Comparison of ENCODE assay signal across 18 cellular contexts in genomic region chr2:46974659-46975058, GRCh38.
"Had no signal": no experiment of that assay in that cellular context is flagged by ENCODE, and none has a peak within 500 bp of the region (broad histone marks: within the 10 kb centered on the region; RNA-seq: fewer than 3 reads in every experiment).

No MANE protein-coding gene starts in this region.

- H3K9me3 Mint-ChIP-seq: activated T-helper 2 cell treated with anti-CD3 and anti-CD28 coated beads, Interferon-gamma antibody, Interleukin-2, Interleukin-4, amounts not matched to agents 10 μg/mL and 5 μg/mL and 100 μg/mL, durations not matched to agents 14 hours and 24 hours and 36 hours; central memory CD8-positive, alpha-beta T cell; nephron progenitor cell; type B pancreatic cell had no signal

- H3K27me3 ChIP-seq: brain microvascular endothelial cell, testis had no signal

- DNase-seq: activated CD4-positive, alpha-beta T cell treated with anti-CD3 and anti-CD28 coated beads for 1 hour; activated CD4-positive, alpha-beta T cell treated with anti-CD3 and anti-CD28 coated beads, Interleukin-2, amount 50 U/mL, for 48 hours; activated naive CD4-positive, alpha-beta T cell treated with Interleukin-2 at 50 U/mL for 16 hours; aorta; brain microvascular endothelial cell; hypothalamus; midbrain; nephron progenitor cell; occipital lobe; stimulated activated CD4-positive, alpha-beta T cell treated with anti-CD3 and anti-CD28 coated beads, Interleukin-2, amount 100 ng/mL, for 24 hours; SW 1271; T-helper 2 cell; testis had no signal

- H3K4me1 Mint-ChIP-seq: nephron progenitor cell had no signal

- H3K9me3 ChIP-seq: testis had no signal

- H3K27ac ChIP-seq: brain microvascular endothelial cell, coronary artery, testis, VCaP had no signal

- H3K27me3 Mint-ChIP-seq: central memory CD8-positive, alpha-beta T cell; type B pancreatic cell had no signal

- H3K27ac Mint-ChIP-seq: activated T-helper 2 cell treated with anti-CD3 and anti-CD28 coated beads, Interferon-gamma antibody, Interleukin-2, Interleukin-4, amounts not matched to agents 10 μg/mL and 5 μg/mL and 100 μg/mL, durations not matched to agents 14 hours and 24 hours and 36 hours; type B pancreatic cell had no signal

- H3K4me3 Mint-ChIP-seq: central memory CD8-positive, alpha-beta T cell; nephron progenitor cell; type B pancreatic cell had no signal

- H3K4me3 ChIP-seq: coronary artery, testis had no signal
